Comparison of ENCODE assay signal across 32 cellular contexts in genomic region chr14:74414380-74414779, GRCh38. TPM values are rescaled to one million over a fixed set of nuclear protein-coding genes. Genes with fewer than 3 reads are reported as not detected.
DNase-seq lines count a peak whose midpoint lies in the region; ATAC-seq and TF ChIP-seq lines count a peak whose summit lies in the region.
"Had no signal": no experiment of that assay in that cellular context is flagged by ENCODE, and none has a peak within 500 bp of the region (broad histone marks: within the 10 kb centered on the region; RNA-seq: fewer than 3 reads in every experiment).

No MANE protein-coding gene starts in this region.

- 57 to 66% methylated on average over 5 of the region's 5 CpGs for WGBS in ectodermal cell, 2 experiments
- no CpG with 5 or more reads among the region's 5 CpGs for WGBS in neuronal stem cell (ENCODE audit: extremely low coverage in 2 of 2, insufficient read length in 2 of 2, insufficient replicate concordance in 1 of 2), 2 donors

- H3K23ac ChIP-seq in neuronal stem cell (ENCODE audit: low read depth, low read length, poor library complexity): no peak overlapping the region

- H4K8ac ChIP-seq in neuronal stem cell (ENCODE audit: low read depth, low read length): no peak overlapping the region

- no peak overlapping the region for H2BK12ac ChIP-seq in neuronal stem cell (ENCODE audit: low read length)

- DNase-seq in NCI-H510A treated with DMSO at 0.1 percent for 48 hours (lab: John Stamatoyannopoulos, UW) (peak; percentile 31), NCI-H510A (lab: John Stamatoyannopoulos, UW) (no peak), M059J (ENCODE audit: low read depth) (peak; percentile 14), neuronal stem cell (ENCODE audit: low spot score) (no peak), OCI-LY7 (ENCODE audit: low spot score) (no peak)
- DNase-seq: ACHN; activated CD4-positive, alpha-beta T cell treated with anti-CD3 and anti-CD28 coated beads for 1 hour; activated effector memory CD4-positive, alpha-beta T cell treated with anti-CD3 and anti-CD28 coated beads, Interleukin-2, amount 50 U/mL, for 16 hours; activated naive CD8-positive, alpha-beta T cell treated with anti-CD3 and anti-CD28 coated beads, Interleukin-2, amount 10 ng/mL, durations not matched to agents 7 days and 5 days; COR-L47; effector CD8-positive, alpha-beta T cell; erythroblast; heart right ventricle; left lung; naive thymus-derived CD4-positive, alpha-beta T cell; NCI-H1930; NCI-H446 treated with DMSO at 0.1 percent for 48 hours; ovary; retina; stimulated activated CD4-positive, alpha-beta T cell treated with anti-CD3 and anti-CD28 coated beads, Interleukin-4, amount 100 ng/mL, for 1 hour; T-cell; testis; uterus had no signal

- H3K9me2 ChIP-seq in OCI-LY7 (ENCODE audit: insufficient read depth, low read length): no peaks in the 10 kb centered on the region

- H4K91ac ChIP-seq in neuronal stem cell (ENCODE audit: low read depth, low read length, poor library complexity): no peak overlapping the region

- no peak overlapping the region for H2BK120ac ChIP-seq in neuronal stem cell (ENCODE audit: low read depth, low read length)

- H3K4me2 ChIP-seq in neuronal stem cell (ENCODE audit: insufficient read depth, low read length, poor library complexity, severe bottlenecking) (peak overlapping the region; percentile 29), OCI-LY7 (ENCODE audit: low read length) (no peak overlapping the region)
- H3K4me2 ChIP-seq: KMS-11 had no signal

- peak overlapping the region; percentile 36 for H2AFZ ChIP-seq in neuronal stem cell (ENCODE audit: low read length)
- H2AFZ ChIP-seq in OCI-LY7 (ENCODE audit: low read length): no peak overlapping the region

- no peaks in the 10 kb centered on the region for H3K79me2 ChIP-seq in OCI-LY7 (ENCODE audit: insufficient read depth, low read depth, low read length)

- H3K18ac ChIP-seq in neuronal stem cell (ENCODE audit: low read length): no peak overlapping the region

- H3K4me1 ChIP-seq in ectodermal cell (ENCODE audit: control insufficient read depth, insufficient read depth, low read length): peaks cover 52% of the 10 kb centered on the region
- peaks cover 17 to 37% of the 10 kb centered on the region in 2 donors for H3K4me1 ChIP-seq in neuronal stem cell (ENCODE audit: control insufficient read depth in 2 of 2, insufficient read depth in 1 of 2, low read depth in 1 of 2, low read length in 2 of 2)
- H3K4me1 ChIP-seq in OCI-LY7 (ENCODE audit: insufficient read depth, low read length, poor library complexity, severe bottlenecking): no peaks in the 10 kb centered on the region
- H3K4me1 ChIP-seq: heart right ventricle, left lung, SJSA1, testis, uterus had no signal

- H3K27ac ChIP-seq in ectodermal cell (ENCODE audit: insufficient read depth, low read depth, low read length, poor library complexity, severe bottlenecking) (peak overlapping the region; percentile 47), neuronal stem cell (replicated peaks; ENCODE audit: low read length) (peak overlapping the region; percentile 64), OCI-LY7 (ENCODE audit: low read depth, low read length, poor library complexity, severe bottlenecking) (no peak overlapping the region)
- H3K27ac ChIP-seq: heart right ventricle, KMS-11, left lung, ovary, SJSA1, testis, uterus had no signal

- no peak overlapping the region for H2AK5ac ChIP-seq in neuronal stem cell (ENCODE audit: low read depth, low read length)

- ATAC-seq in HG03139 (IDR thresholded peaks at IDR 0.05; ENCODE audit: unreplicated experiment): no peak
- ATAC-seq in HG02763 (IDR thresholded peaks at IDR 0.05; ENCODE audit: unreplicated experiment): no peak
- ATAC-seq: heart right ventricle; left lung; naive thymus-derived CD4-positive, alpha-beta T cell; stimulated activated memory B cell treated with anti-CD40 and anti-IgM and Interleukin-4, amounts not matched to agents 10 μg/mL and 1 μg/mL and 100 μg/mL, for 72 hours; T-cell had no signal

- no TSS peak for BruUV-seq in OCI-LY7 (replicated peaks; lab: Mats Ljungman, UMichigan)

- no peak overlapping the region for H2BK15ac ChIP-seq in neuronal stem cell (ENCODE audit: low read length)

- no peak overlapping the region for H2BK5ac ChIP-seq in neuronal stem cell (ENCODE audit: low read length)

- H3K9ac ChIP-seq in neuronal stem cell (ENCODE audit: low read depth, low read length, poor library complexity): no peak overlapping the region
- H3K9ac ChIP-seq: KMS-11 had no signal

- H3K14ac ChIP-seq in neuronal stem cell (ENCODE audit: low read length): no peak overlapping the region

- CTCF ChIA-PET in OCI-LY7 (lab: Charles Lee; ENCODE audit: unreplicated experiment): interaction anchor here (0.6 kb wide), 1 partner anchor 9 kb away, joined by 3 read pairs; no protein-coding TSS in a partner anchor

- no peaks in the 10 kb centered on the region for H3K36me3 ChIP-seq in ectodermal cell (ENCODE audit: control insufficient read depth, insufficient read depth, low read length)
- H3K36me3 ChIP-seq in neuronal stem cell (replicated peaks in 1 of 2; ENCODE audit: control insufficient read depth in 2 of 2, insufficient read depth in 2 of 2, low read length in 2 of 2): no peaks in the 10 kb centered on the region
- H3K36me3 ChIP-seq in OCI-LY7 (ENCODE audit: insufficient read depth, low read length): no peaks in the 10 kb centered on the region
- H3K36me3 ChIP-seq: heart right ventricle, left lung, ovary, SJSA1, uterus had no signal

- intact Hi-C loops in OCI-LY7 (cut with micrococcal nuclease; ENCODE audit: unreplicated experiment): no loop called here

- H3K9me3 ChIP-seq in ectodermal cell (ENCODE audit: control insufficient read depth, low read length) (no peaks in the 10 kb centered on the region), neuronal stem cell (replicated peaks in 1 of 2; ENCODE audit: control insufficient read depth in 2 of 2, insufficient read depth in 1 of 2, low read depth in 1 of 2, low read length in 2 of 2) (no peaks in the 10 kb centered on the region), OCI-LY7 (ENCODE audit: low read length) (no peaks in the 10 kb centered on the region)
- H3K9me3 ChIP-seq: heart right ventricle, left lung, ovary, SJSA1, testis, uterus had no signal

- no peak overlapping the region for H3K4ac ChIP-seq in neuronal stem cell (ENCODE audit: low read length)

- H3K79me1 ChIP-seq in neuronal stem cell (ENCODE audit: low read depth, low read length): peaks cover 4% of the 10 kb centered on the region

- H4K20me1 ChIP-seq in OCI-LY7 (ENCODE audit: insufficient read depth, low read length): no peaks in the 10 kb centered on the region

- H3K27me3 ChIP-seq in ectodermal cell (ENCODE audit: control insufficient read depth, insufficient read depth, low read length, poor library complexity, severe bottlenecking) (no peaks in the 10 kb centered on the region), neuronal stem cell (ENCODE audit: control insufficient read depth in 3 of 3, insufficient read depth in 3 of 3, low read depth in 1 of 3, low read length in 3 of 3) (peaks cover 0 to 26% (median 0%) of the 10 kb centered on the region in 3 experiments)
- H3K27me3 ChIP-seq: ovary, testis, uterus had no signal

- H3K4me3 ChIP-seq in ectodermal cell (ENCODE audit: insufficient read depth, low read depth, low read length) (no peak overlapping the region), neuronal stem cell (ENCODE audit: low read length in 2 of 2) (no peak overlapping the region), OCI-LY7 (ENCODE audit: low read depth, low read length, poor library complexity, severe bottlenecking) (no peak overlapping the region)
- H3K4me3 ChIP-seq: heart right ventricle, left lung, ovary, SJSA1, testis, uterus had no signal

- POLR2A ChIA-PET in OCI-LY7 (lab: Charles Lee): interaction anchor here (0.6 kb wide), 1 partner anchor 94 kb away, joined by 5 read pairs; no protein-coding TSS in a partner anchor

- no peak for TF ChIP-seq CTCF in OCI-LY7 (conservative IDR thresholded peaks at IDR 0.05; ENCODE audit: low read length)

RNA-seq across cellular contexts. Expression of gene SYNDIG1L, which starts 11.6 kb away (rescaled TPM):
- not detected in 2 replicates for total RNA-seq in M059J (2014; rRNA removed; shearing (Covaris generic))
- polyA plus RNA-seq in ectodermal cell (2013, experiment 1 of 4): 0.37 TPM
- polyA plus RNA-seq in ectodermal cell (2013, experiment 2 of 4): 0.25 TPM
- 0.48 TPM for polyA plus RNA-seq in ectodermal cell (2013, experiment 3 of 4)
- polyA plus RNA-seq in ectodermal cell (2013, experiment 4 of 4): 0.41 TPM
- 1.8 TPM for polyA plus RNA-seq in neuronal stem cell (2013, experiment 1 of 2)
- 1.7 TPM for polyA plus RNA-seq in neuronal stem cell (2013, experiment 2 of 2)
- total RNA-seq in OCI-LY7 (2014; rRNA removed; shearing (Covaris generic)): 0.18 TPM in 1 of 2 replicates, not detected in the other
- not detected in 2 replicates for total RNA-seq in OCI-LY7 (2022)
- total RNA-seq: activated naive CD8-positive, alpha-beta T cell treated with anti-CD3 and anti-CD28 coated beads, Interleukin-2, amount 10 ng/mL, durations not matched to agents 7 days and 5 days; astrocyte; fibroblast of villous mesenchyme; SJSA1 had no signal
- polyA plus RNA-seq: BJ; naive thymus-derived CD4-positive, alpha-beta T cell had no signal

Comparison
In these comparisons a context has a peak if more than half of its experiments do, and no peak if none do; other contexts are left out.
1. DNase-seq: peak in NCI-H510A treated with DMSO at 0.1 percent for 48 hours (single experiment) and M059J (single experiment); none in NCI-H510A (single experiment), neuronal stem cell (single experiment) and OCI-LY7 (single experiment).